ENCODE assay signal across 8 cellular contexts in genomic region chr9:96450613-96451544, GRCh38. TPM values are rescaled to one million over a fixed set of nuclear protein-coding genes. Genes with fewer than 3 reads are reported as not detected.
DNase-seq lines count a peak whose midpoint lies in the region; ATAC-seq, FAIRE-seq and TF ChIP-seq lines count a peak whose summit lies in the region.

No MANE protein-coding gene starts in this region.

- H3K36me3 ChIP-seq in HUES6 (ENCODE audit: control insufficient read depth, insufficient read depth, low read length) (no peaks in the 10 kb centered on the region), ectodermal cell (ENCODE audit: control insufficient read depth, insufficient read depth, low read length) (no peaks in the 10 kb centered on the region), mucosa of descending colon (ENCODE audit: low read depth) (no peaks in the 10 kb centered on the region), subcutaneous abdominal adipose tissue (ENCODE audit: control insufficient read depth in 5 of 5, insufficient read depth in 5 of 5, low read length in 5 of 5) (no peaks in the 10 kb centered on the region)

- 1 to 2% methylated on average over 65 of the region's 65 CpGs for whole genome bisulfite sequencing in ectodermal cell, 2 experiments

- H3K9ac ChIP-seq in HUES6 (ENCODE audit: low read length): peak overlapping the region; percentile 86
- peak overlapping the region; percentile 56 to 82 (median 70) for H3K9ac ChIP-seq in subcutaneous abdominal adipose tissue (ENCODE audit: low read length in 5 of 5)

- intact Hi-C loops in mucosa of descending colon (cut with DNase I, micrococcal nuclease): no loop called here

- DNase-seq in NCI-H1092 treated with DMSO at 0.1 percent for 48 hours (lab: John Stamatoyannopoulos, UW) (peak; percentile 14), NCI-H1092 (lab: John Stamatoyannopoulos, UW) (no peak), mucosa of descending colon (peak; percentile 40 to 57 (median 49)), HTR-8/SVneo (ENCODE audit: insufficient read length, low spot score) (no peak)
- peak; percentile 7 to 25 for DNase-seq in activated CD4-positive, alpha-beta T cell treated with anti-CD3 and anti-CD28 coated beads, Interleukin-2, amount 50 U/mL, for 24 hours (ENCODE audit: low read depth in 1 of 2, low spot score in 1 of 2)

- no peak for FAIRE-seq in HTR-8/SVneo (lab: Jason Lieb, UNC)

- H3K4me1 ChIP-seq in HUES6 (ENCODE audit: control insufficient read depth, insufficient read depth, low read length) (peaks cover 3% of the 10 kb centered on the region; the same call in 1 of the 2 replicates), ectodermal cell (ENCODE audit: control insufficient read depth, insufficient read depth, low read length) (peaks cover 7% of the 10 kb centered on the region), mucosa of descending colon (ENCODE audit: low read depth) (peaks cover 7% of the 10 kb centered on the region), subcutaneous abdominal adipose tissue (ENCODE audit: control insufficient read depth in 5 of 5, insufficient read depth in 5 of 5, low read length in 5 of 5) (peaks cover 0 to 18% (median 17%) of the 10 kb centered on the region in 5 donors)

- ATAC-seq in mucosa of descending colon: peak; percentile 15

- H3K27me3 ChIP-seq in HUES6 (ENCODE audit: control insufficient read depth, insufficient read depth, low read length) (peaks cover 25% of the 10 kb centered on the region), ectodermal cell (ENCODE audit: control insufficient read depth, insufficient read depth, low read length, poor library complexity, severe bottlenecking) (peaks cover 34% of the 10 kb centered on the region), subcutaneous abdominal adipose tissue (ENCODE audit: control insufficient read depth in 5 of 5, insufficient read depth in 4 of 5, low read length in 5 of 5) (no peaks in the 10 kb centered on the region)

- H3K4me3 ChIP-seq in HUES6 (ENCODE audit: low read depth, low read length) (peak overlapping the region; percentile 92), ectodermal cell (ENCODE audit: insufficient read depth, low read depth, low read length) (peak overlapping the region; percentile 67), mucosa of descending colon (peak overlapping the region; percentile 12), subcutaneous abdominal adipose tissue (ENCODE audit: low read depth in 1 of 5, low read length in 5 of 5) (peak overlapping the region; percentile 64 to 87 (median 75))

- no peak overlapping the region for H3K27ac ChIP-seq in HUES6 (ENCODE audit: low read depth, low read length)
- no peak overlapping the region for H3K27ac ChIP-seq in ectodermal cell (ENCODE audit: insufficient read depth, low read depth, low read length, poor library complexity, severe bottlenecking)
- no peak overlapping the region for H3K27ac ChIP-seq in subcutaneous abdominal adipose tissue (ENCODE audit: low read depth, low read length)

- H3K9me3 ChIP-seq in HUES6 (ENCODE audit: control insufficient read depth, insufficient read depth, low read depth, low read length): no peaks in the 10 kb centered on the region
- no peaks in the 10 kb centered on the region for H3K9me3 ChIP-seq in ectodermal cell (ENCODE audit: control insufficient read depth, low read length)
- no peaks in the 10 kb centered on the region for H3K9me3 ChIP-seq in mucosa of descending colon
- H3K9me3 ChIP-seq in subcutaneous abdominal adipose tissue (ENCODE audit: control insufficient read depth in 5 of 5, low read length in 5 of 5): no peaks in the 10 kb centered on the region

- TF ChIP-seq CTCF in mucosa of descending colon (IDR thresholded peaks at IDR 0.05): no peak

RNA-seq across cellular contexts. Expression of gene HABP4, which starts 0.9 kb away (rescaled TPM):
- polyA plus RNA-seq in ectodermal cell (2013, experiment 1 of 4): 17.2 TPM
- 13.9 TPM for polyA plus RNA-seq in ectodermal cell (2013, experiment 2 of 4)
- 13.9 TPM for polyA plus RNA-seq in ectodermal cell (2013, experiment 3 of 4)
- 16.0 TPM for polyA plus RNA-seq in ectodermal cell (2013, experiment 4 of 4)
- 10 to 100 TPM in 1 of 3 donors, 1 to 10 TPM in 2; 2.5 to 14.1 (median 3.8) TPM for total RNA-seq in mucosa of descending colon

RNA-seq across cellular contexts. Expression of gene ZNF367, which starts 32.7 kb away (rescaled TPM):
- 13.0 TPM for polyA plus RNA-seq in ectodermal cell (2013, experiment 1 of 4)
- 14.3 TPM for polyA plus RNA-seq in ectodermal cell (2013, experiment 2 of 4)
- polyA plus RNA-seq in ectodermal cell (2013, experiment 3 of 4): 12.0 TPM
- polyA plus RNA-seq in ectodermal cell (2013, experiment 4 of 4): 11.4 TPM
- 1 to 10 TPM; 1.4 to 5.1 (median 2.6) TPM for total RNA-seq in mucosa of descending colon

Comparison
In these comparisons a context has a peak if more than half of its experiments do, and no peak if none do; other contexts are left out.
1. DNase-seq: peak in NCI-H1092 treated with DMSO at 0.1 percent for 48 hours (single experiment), activated CD4-positive, alpha-beta T cell treated with anti-CD3 and anti-CD28 coated beads, Interleukin-2, amount 50 U/mL, for 24 hours (2 of 2) and mucosa of descending colon (3 of 3); none in NCI-H1092 (single experiment) and HTR-8/SVneo (single experiment).
2. H3K4me3 ChIP-seq: peak in every context shown above with its lines; median percentile 92 in HUES6; 75 in subcutaneous abdominal adipose tissue; 67 in ectodermal cell; 12 in mucosa of descending colon.